ENCODE assay signal across 8 cellular contexts in the genomic region with DNA sequence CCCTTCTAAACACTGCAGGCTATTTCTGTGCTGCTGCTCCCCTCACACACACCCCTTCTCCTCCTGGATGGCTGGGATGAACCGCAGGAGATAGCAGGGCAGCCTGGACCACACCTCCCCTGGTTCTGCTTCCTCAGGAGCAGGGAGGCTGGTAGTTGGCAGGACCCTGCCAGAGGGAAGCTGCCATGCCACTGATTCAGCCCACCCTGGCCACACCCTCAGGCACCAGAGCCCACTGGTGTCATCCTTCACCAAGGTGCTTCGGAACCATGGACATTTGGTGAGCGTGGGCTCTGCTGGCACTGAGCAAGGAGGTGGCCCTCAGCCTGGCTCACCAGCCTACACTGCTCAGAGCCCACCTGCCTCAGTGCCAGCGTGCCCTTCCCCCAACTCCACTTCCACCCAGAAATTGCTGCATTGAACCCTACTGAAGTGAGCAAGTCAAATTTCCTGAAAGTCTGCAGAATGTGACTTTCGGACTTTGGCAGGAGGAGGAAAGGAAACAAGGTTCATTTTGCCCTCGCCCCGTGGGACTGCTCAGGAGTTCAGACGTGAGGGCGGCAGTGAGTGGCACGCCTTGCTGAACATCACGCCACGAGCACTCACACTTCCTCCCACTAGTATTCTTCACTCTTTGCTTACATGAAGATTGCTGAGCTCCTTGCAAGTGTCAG. TPM values are rescaled to one million over a fixed set of nuclear protein-coding genes. Genes with fewer than 3 reads are reported as not detected.
DNase-seq lines count a peak whose midpoint lies in the region; ATAC-seq and TF ChIP-seq lines count a peak whose summit lies in the region.

No MANE protein-coding gene starts in this region.

- peaks cover 25% of the 10 kb centered on the region for H3K4me1 Mint-ChIP-seq in CD8-positive, alpha-beta T cell (ENCODE audit: low read depth)
- H3K4me1 Mint-ChIP-seq in T-cell = peaks cover 22 to 29% (median 29%) of the 10 kb centered on the region in 3 donors

- peaks cover 30% of the 10 kb centered on the region for H3K27me3 Mint-ChIP-seq in CD8-positive, alpha-beta T cell (ENCODE audit: low read depth)
- H3K27me3 Mint-ChIP-seq in T-cell = peaks cover 14 to 50% of the 10 kb centered on the region in 2 donors

- H3K4me1 ChIP-seq in CD8-positive, alpha-beta T cell (ENCODE audit: insufficient read depth, low read length) = peaks cover 16% of the 10 kb centered on the region
- peaks cover 0 to 34% of the 10 kb centered on the region in 2 donors for H3K4me1 ChIP-seq in right atrium auricular region
- H3K4me1 ChIP-seq in psoas muscle = peaks cover 34% of the 10 kb centered on the region

- H3K27me3 ChIP-seq in CD8-positive, alpha-beta T cell (ENCODE audit: insufficient read depth, low read length) = no peaks in the 10 kb centered on the region
- H3K27me3 ChIP-seq in right atrium auricular region (no peaks in the 10 kb centered on the region), psoas muscle (ENCODE audit: insufficient read depth in 3 of 3, low read length in 2 of 3) (no peaks in the 10 kb centered on the region)

- DNase-seq in CD8-positive, alpha-beta T cell = no peak
- DNase-seq in T-cell = no peak
- no peak for DNase-seq in right atrium auricular region (ENCODE audit: low spot score)
- no peak for DNase-seq in psoas muscle
- no peak for DNase-seq in NCI-H345 treated with DMSO at 0.1 percent for 48 hours (lab: John Stamatoyannopoulos, UW; ENCODE audit: unreplicated experiment)
- no peak for DNase-seq in NK-92 (lab: John Stamatoyannopoulos, UW; ENCODE audit: unreplicated experiment)
- DNase-seq in NCI-H2029 (lab: John Stamatoyannopoulos, UW) = no peak
- DNase-seq in NCI-H2196 (lab: John Stamatoyannopoulos, UW; ENCODE audit: unreplicated experiment) = no peak

- H3K9me3 Mint-ChIP-seq in CD8-positive, alpha-beta T cell = no peaks in the 10 kb centered on the region
- no peaks in the 10 kb centered on the region for H3K9me3 Mint-ChIP-seq in T-cell

- no peak overlapping the region for H3K4me3 ChIP-seq in CD8-positive, alpha-beta T cell (ENCODE audit: low read depth, low read length)
- peak overlapping the region in 1 of 2 donors; percentile 38 for H3K4me3 ChIP-seq in right atrium auricular region
- peak overlapping the region; percentile 58 for H3K4me3 ChIP-seq in psoas muscle

- CTCF ChIA-PET in CD8-positive, alpha-beta T cell (lab: Charles Lee) = interaction anchor here (1.2 to 1.4 kb wide), 2 partner anchors 22 to 23 kb away, joined by 3 to 6 read pairs; no protein-coding TSS in a partner anchor
- CTCF ChIA-PET in T-cell (lab: Charles Lee) = interaction anchor here in 1 of 2 donors (0.6 kb wide), 1 partner anchor 10 kb away, joined by 3 read pairs; no protein-coding TSS in a partner anchor

- no peak for TF ChIP-seq CTCF in CD8-positive, alpha-beta T cell (IDR thresholded peaks at IDR 0.05)
- no peak for TF ChIP-seq CTCF in right atrium auricular region (IDR thresholded peaks at IDR 0.05)
- TF ChIP-seq CTCF in psoas muscle (IDR thresholded peaks at IDR 0.05) = no peak

- no peak overlapping the region for H3K27ac ChIP-seq in CD8-positive, alpha-beta T cell (ENCODE audit: low read depth, low read length)
- peak overlapping the region; percentile 69 to 79 for H3K27ac ChIP-seq in right atrium auricular region
- peak overlapping the region; percentile 68 for H3K27ac ChIP-seq in psoas muscle

- intact Hi-C loops in CD8-positive, alpha-beta T cell (cut with DNase I, micrococcal nuclease) = no loop called here
- intact Hi-C loops in psoas muscle (cut with DNase I) = no loop called here

- H3K9me3 ChIP-seq in CD8-positive, alpha-beta T cell (ENCODE audit: low read length) = no peaks in the 10 kb centered on the region
- H3K9me3 ChIP-seq in right atrium auricular region (no peaks in the 10 kb centered on the region), psoas muscle (no peaks in the 10 kb centered on the region)

- no peaks in the 10 kb centered on the region for H3K36me3 ChIP-seq in CD8-positive, alpha-beta T cell (ENCODE audit: insufficient read depth, low read length)
- H3K36me3 ChIP-seq in right atrium auricular region (no peaks in the 10 kb centered on the region), psoas muscle (ENCODE audit: insufficient read depth in 1 of 2, low read depth in 1 of 2) (no peaks in the 10 kb centered on the region)

- no peak overlapping the region for H3K27ac Mint-ChIP-seq in CD8-positive, alpha-beta T cell
- H3K27ac Mint-ChIP-seq in T-cell = no peak overlapping the region

- ATAC-seq in CD8-positive, alpha-beta T cell = peak; percentile 23
- ATAC-seq in T-cell (replicated peaks in 1 of 4) (peak in 3 of 4 experiments; percentile 63 to 72 (median 63)), psoas muscle (peak; percentile 13 to 38 (median 30))

- POLR2A ChIA-PET in CD8-positive, alpha-beta T cell (lab: Charles Lee) = interaction anchor here (0.6 kb wide), 1 partner anchor 23 kb away, joined by 3 read pairs; no protein-coding TSS in a partner anchor
- POLR2A ChIA-PET in T-cell (lab: Charles Lee) = no interaction called here

- 52 to 58% (median 54%) methylated on average over 12 of the region's 12 CpGs for WGBS in psoas muscle, 3 donors

- no peaks in the 10 kb centered on the region for H3K36me3 Mint-ChIP-seq in CD8-positive, alpha-beta T cell
- no peaks in the 10 kb centered on the region for H3K36me3 Mint-ChIP-seq in T-cell

- no peak overlapping the region for H3K4me3 Mint-ChIP-seq in CD8-positive, alpha-beta T cell
- peak overlapping the region in 1 of 3 donors; percentile 74 for H3K4me3 Mint-ChIP-seq in T-cell

RNA-seq across cellular contexts. Expression of gene BMF, which starts 26.3 kb away (rescaled TPM):
- total RNA-seq in CD8-positive, alpha-beta T cell = 10 to 100 TPM in 1 of 2 experiments, 1 to 10 TPM in 1; 9.6 to 11.2 TPM
- total RNA-seq in T-cell = 10 to 100 TPM in 3 of 5 donors, 1 to 10 TPM in 2; 6.6 to 46.7 (median 42.4) TPM
- total RNA-seq in right atrium auricular region = 1 to 10 TPM; 1.3 to 3.0 TPM
- total RNA-seq in psoas muscle = 1 to 10 TPM; 1.5 to 5.9 (median 3.7) TPM
- polyA plus RNA-seq in psoas muscle = 1 to 10 TPM in 2 of 3 donors, under 1 TPM in 1; 0.65 to 7.2 (median 3.4) TPM

RNA-seq across cellular contexts. Expression of gene SRP14, which starts 43.4 kb away (rescaled TPM):
- 100 to 1,000 TPM; 133 to 135 TPM for total RNA-seq in CD8-positive, alpha-beta T cell
- total RNA-seq in T-cell = 100 to 1,000 TPM; 115 to 128 (median 119) TPM
- total RNA-seq in right atrium auricular region = 100 to 1,000 TPM; 255 to 283 TPM
- total RNA-seq in psoas muscle = 100 to 1,000 TPM; 134 to 170 (median 153) TPM
- polyA plus RNA-seq in psoas muscle = 100 to 1,000 TPM; 279 to 288 (median 280) TPM
